In the genomic region with DNA sequence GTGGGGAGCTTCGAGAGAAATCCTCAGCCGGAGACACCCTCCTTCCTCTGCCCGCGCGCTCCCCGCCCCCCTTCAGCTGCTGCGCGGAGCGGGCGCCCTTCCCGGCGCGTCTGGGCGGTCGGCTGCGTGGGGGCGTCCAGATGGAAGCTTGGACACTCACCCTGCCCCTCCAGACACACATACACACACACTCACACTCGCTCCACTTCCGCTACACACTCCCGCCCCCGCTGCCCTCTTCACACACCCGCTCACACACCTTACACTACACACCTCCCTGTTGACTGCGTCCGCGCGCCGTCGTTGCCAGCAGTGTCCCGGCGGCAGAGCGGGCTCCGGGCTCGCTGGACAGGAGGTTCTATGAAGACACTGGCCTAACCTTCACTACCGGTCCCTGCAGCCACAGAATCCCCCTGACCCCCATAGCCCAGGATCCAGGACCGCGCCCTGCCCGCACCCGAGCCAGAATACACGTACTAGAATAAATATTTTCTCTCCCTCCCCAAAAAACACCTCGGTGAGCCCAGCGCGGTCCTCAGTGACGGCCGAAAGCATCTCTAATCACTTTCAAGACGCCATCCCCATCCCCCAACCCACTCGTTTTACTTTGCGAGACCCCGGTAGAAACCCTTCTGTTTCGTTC, we compare ENCODE assay signal across 8 cellular contexts. TPM values are rescaled to one million over a fixed set of nuclear protein-coding genes. Genes with fewer than 3 reads are reported as not detected.
A peak's percentile ranks its signal among the peaks of the same experiment; 100 is the strongest.
DNase-seq lines count a peak whose midpoint lies in the region; ATAC-seq and TF ChIP-seq lines count a peak whose summit lies in the region.

No MANE protein-coding gene starts in this region.

- intact Hi-C loops in spleen (cut with DNase I; ENCODE audit: low total_unique reads), result loop anchor here (10.0 kb wide), 1 partner anchor 202 kb away; no protein-coding TSS in a partner anchor

- TF ChIP-seq CTCF in GM13976 (IDR thresholded peaks at IDR 0.05; ENCODE audit: borderline replicate concordance, control extremely low read depth, extremely low read depth, insufficient read depth, missing control alignments) (no peak), spleen (IDR thresholded peaks at IDR 0.05 in 8 of 11, conservative IDR thresholded peaks at IDR 0.05 in 3 of 11) (peak in 1 of 11 experiments; percentile 8)

- ATAC-seq in HG02885 (IDR thresholded peaks at IDR 0.05; ENCODE audit: poor library complexity, unreplicated experiment), result peak; percentile 17

- no peak for TF ChIP-seq POLR2A in spleen (IDR thresholded peaks at IDR 0.05)

- WGBS in spleen, 5 donors, result 0 to 1% (median 1%) methylated on average over 42 to 49 of the region's 49 CpGs

- H3K4me3 ChIP-seq in SK-N-MC (peak overlapping the region; percentile 83), iPS-18a (ENCODE audit: low read length) (peak overlapping the region; percentile 88), spleen (peak overlapping the region; percentile 69 to 98 (median 89))

- H3K4me1 ChIP-seq in iPS-18a (ENCODE audit: control insufficient read depth, low read depth, low read length) (peaks cover 6% of the 10 kb centered on the region), spleen (peaks cover 20 to 58% (median 43%) of the 10 kb centered on the region in 6 donors)

- no peaks in the 10 kb centered on the region for H3K36me3 ChIP-seq in SK-N-MC (ENCODE audit: insufficient read depth, low read length)
- no peaks in the 10 kb centered on the region for H3K36me3 ChIP-seq in iPS-18a (ENCODE audit: control insufficient read depth, low read depth, low read length)
- no peaks in the 10 kb centered on the region for H3K36me3 ChIP-seq in spleen

- H3K9ac ChIP-seq in SK-N-MC (ENCODE audit: insufficient read length) (peak overlapping the region; percentile 57), iPS-18a (ENCODE audit: low read length) (peak overlapping the region; percentile 69)

- peaks cover 74% of the 10 kb centered on the region for H3K27me3 ChIP-seq in iPS-18a (ENCODE audit: control insufficient read depth, insufficient read depth, low read length)
- peaks cover 0 to 68% (median 32%) of the 10 kb centered on the region in 7 donors for H3K27me3 ChIP-seq in spleen (replicated peaks in 1 of 7)

- H3K9me3 ChIP-seq in SK-N-MC (ENCODE audit: low read depth, low read length) (no peaks in the 10 kb centered on the region), iPS-18a (ENCODE audit: control insufficient read depth, low read depth, low read length) (no peaks in the 10 kb centered on the region), spleen (no peaks in the 10 kb centered on the region)

- in situ Hi-C loops in GM13976 (cut with MboI; ENCODE audit: low sequenced_read_pairs, unreplicated experiment), result no loop called here

- peak; percentile 68 for DNase-seq in GM13976 (ENCODE audit: low spot score)
- DNase-seq in SK-N-MC (ENCODE audit: low read depth, low spot score), result no peak
- peak; percentile 70 for DNase-seq in astrocyte of the hippocampus (ENCODE audit: low read depth, low spot score)
- DNase-seq in spleen, result peak; percentile 93
- no peak for DNase-seq in GM19240 (ENCODE audit: insufficient read length, low spot score)
- no peak for DNase-seq in dedifferentiated amniotic fluid mesenchymal stem cell (ENCODE audit: extremely low spot score)

- H3K27ac ChIP-seq in SK-N-MC (peak overlapping the region; percentile 68; the same call in 1 of the 2 replicates), iPS-18a (ENCODE audit: low read length) (no peak overlapping the region), spleen (peak overlapping the region; percentile 72 to 93 (median 90))

RNA-seq across cellular contexts. Expression of a gene that starts 1.1 kb away (rescaled TPM):
- 10 to 100 TPM in 2 of 7 donors, 1 to 10 TPM in 4, under 1 TPM in 1; 0.94 to 16.8 (median 3.3) TPM for total RNA-seq in spleen
- 1 to 10 TPM; 1.5 to 6.3 (median 3.1) TPM for polyA plus RNA-seq in spleen

RNA-seq across cellular contexts. Expression of a gene that starts 12.7 kb away (rescaled TPM):
- 10 to 100 TPM; 16.3 to 21.2 (median 19.7) TPM for total RNA-seq in spleen
- polyA plus RNA-seq in spleen, result 10 to 100 TPM in 2 of 3 donors, 1 to 10 TPM in 1; 9.0 to 12.9 (median 10.3) TPM

Comparison
In these comparisons a context has a peak if more than half of its experiments do, and no peak if none do; other contexts are left out.
1. DNase-seq: peak in GM13976 (single experiment), astrocyte of the hippocampus (single experiment) and spleen (single experiment); none in SK-N-MC (single experiment), GM19240 (single experiment) and dedifferentiated amniotic fluid mesenchymal stem cell (single experiment).
2. Peak in every context shown above with its lines, with median percentiles within 50 percentile points of each other: H3K4me3 ChIP-seq.